ENCODE assay signal across 27 cellular contexts in the genomic region with DNA sequence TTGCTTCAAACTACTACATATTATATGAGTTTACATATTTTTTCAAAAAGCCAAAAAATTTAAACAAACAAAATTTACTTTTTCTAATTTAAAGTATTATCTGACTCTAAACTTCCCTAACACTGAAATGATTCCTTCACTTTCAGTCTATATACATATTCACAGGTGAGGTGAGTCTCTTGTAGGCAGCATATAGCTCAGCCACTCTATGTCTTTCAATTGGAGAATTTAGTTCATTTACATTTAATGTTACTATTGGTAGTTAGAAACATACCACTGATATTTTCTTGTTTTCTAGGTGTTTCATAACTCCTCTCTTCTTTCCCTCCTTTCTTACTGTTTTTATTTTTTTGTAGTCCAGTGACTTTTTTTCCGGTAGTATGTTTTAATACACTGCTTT.
"Had no signal": no experiment of that assay in that cellular context is flagged by ENCODE, and none has a peak within 500 bp of the region (broad histone marks: within the 10 kb centered on the region; RNA-seq: fewer than 3 reads in every experiment).

No MANE protein-coding gene starts in this region.

- H3K36me3 ChIP-seq: stomach, suprapubic skin, thoracic aorta, thyroid gland, tibial artery, tibial nerve, transverse colon, upper lobe of left lung, upper lobe of right lung, uterus, vagina had no signal

- H3K27ac ChIP-seq: stomach, suprapubic skin, testis, thoracic aorta, thyroid gland, tibial artery, tibial nerve, transverse colon, upper lobe of left lung, upper lobe of right lung, uterus, vagina had no signal

- H3K4me1 ChIP-seq: stomach, suprapubic skin, testis, thyroid gland, tibial artery, tibial nerve, transverse colon, upper lobe of left lung, upper lobe of right lung, uterus, vagina had no signal

- H3K27me3 ChIP-seq: stomach, suprapubic skin, testis, thyroid gland, tibial artery, tibial nerve, transverse colon, upper lobe of left lung, upper lobe of right lung, uterus, vagina had no signal

- FAIRE-seq: urothelium cell line had no signal

- ATAC-seq: stimulated activated effector memory CD8-positive, alpha-beta T cell treated with anti-CD3 and anti-CD28 coated beads, Interleukin-12 subunit alpha, Interleukin-12 subunit beta, amount 100 ng/mL, for 72 hours; stimulated activated memory B cell treated with anti-CD40 and anti-IgM and Interleukin-4, amounts not matched to agents 10 μg/mL and 1 μg/mL and 100 μg/mL, for 72 hours; stimulated activated naive B cell treated with anti-CD40 and anti-IgM and Interleukin-4, amounts not matched to agents 10 μg/mL and 1 μg/mL and 100 μg/mL, for 72 hours; stimulated activated naive CD8-positive, alpha-beta T cell treated with anti-CD3 and anti-CD28 coated beads, Interleukin-15, amount 100 ng/mL, for 72 hours; stimulated activated naive CD8-positive, alpha-beta T cell treated with anti-CD3 and anti-CD28 coated beads, Interleukin-15, Interleukin-2, amounts not matched to agents 100 U/mL and 50 U/mL, for 24 hours; upper lobe of right lung had no signal

- DNase-seq: stimulated activated CD4-positive, alpha-beta T cell treated with anti-CD3 and anti-CD28 coated beads, Interleukin-2, amount 100 ng/mL, for 48 hours; stimulated activated CD4-positive, alpha-beta T cell treated with anti-CD3 and anti-CD28 coated beads, Interleukin-4, amount 100 ng/mL, for 1 hour; stimulated activated CD4-positive, alpha-beta T cell treated with anti-CD3 and anti-CD28 coated beads, Interleukin-4, amount 100 ng/mL, for 24 hours; stimulated activated CD4-positive, alpha-beta T cell treated with anti-CD3 and anti-CD28 coated beads, Interleukin-4, amount 100 ng/mL, for 4 hours; stimulated activated CD8-positive, alpha-beta memory T cell treated with anti-CD3 and anti-CD28 coated beads, Interleukin-4, amount 100 ng/mL, for 48 hours; stimulated activated naive B cell treated with anti-CD40 and anti-IgM and Interleukin-4, amounts not matched to agents 10 μg/mL and 1 μg/mL and 100 μg/mL, for 72 hours; stimulated activated naive CD4-positive, alpha-beta T cell; stimulated activated naive CD4-positive, alpha-beta T cell treated with Interleukin-2 at 50 U/mL for 16 hours; stimulated activated naive CD8-positive, alpha-beta T cell treated with anti-CD3 and anti-CD28 coated beads, Interleukin-15, amount 100 ng/mL, for 72 hours; stimulated activated naive CD8-positive, alpha-beta T cell treated with anti-CD3 and anti-CD28 coated beads, Interleukin-15, Interleukin-2, amounts not matched to agents 100 U/mL and 50 U/mL, for 24 hours; stomach; substantia nigra; testis; thyroid gland; tibial artery; transverse colon; trophoblast cell; upper lobe of left lung; upper lobe of right lung; uterus had no signal

- H3K4me3 ChIP-seq: stomach, suprapubic skin, testis, thoracic aorta, thyroid gland, tibial artery, tibial nerve, transverse colon, upper lobe of left lung, upper lobe of right lung, uterus, vagina had no signal

- H3K9me3 ChIP-seq: suprapubic skin, testis, thyroid gland, tibial artery, upper lobe of right lung, uterus, vagina had no signal
